1 cellular context compared by ENCODE assay signal in genomic region chr16:47778106-47778803, GRCh38.
TF ChIP-seq lines count a peak whose summit lies in the region.

No MANE protein-coding gene starts in this region.

TF ChIP-seq in GM23338, 12 proteins besides CTCF, POLR2A, EP300 and RAD21 (continued from another document):
- TF ChIP-seq ZNF462 (CRISPR knock-in tag; IDR thresholded peaks at IDR 0.05), result no peak
- no peak for TF ChIP-seq POLR2AphosphoS5 (IDR thresholded peaks at IDR 0.05; ENCODE audit: low read depth)
